10 cellular contexts compared by ENCODE assay signal in the genomic region with DNA sequence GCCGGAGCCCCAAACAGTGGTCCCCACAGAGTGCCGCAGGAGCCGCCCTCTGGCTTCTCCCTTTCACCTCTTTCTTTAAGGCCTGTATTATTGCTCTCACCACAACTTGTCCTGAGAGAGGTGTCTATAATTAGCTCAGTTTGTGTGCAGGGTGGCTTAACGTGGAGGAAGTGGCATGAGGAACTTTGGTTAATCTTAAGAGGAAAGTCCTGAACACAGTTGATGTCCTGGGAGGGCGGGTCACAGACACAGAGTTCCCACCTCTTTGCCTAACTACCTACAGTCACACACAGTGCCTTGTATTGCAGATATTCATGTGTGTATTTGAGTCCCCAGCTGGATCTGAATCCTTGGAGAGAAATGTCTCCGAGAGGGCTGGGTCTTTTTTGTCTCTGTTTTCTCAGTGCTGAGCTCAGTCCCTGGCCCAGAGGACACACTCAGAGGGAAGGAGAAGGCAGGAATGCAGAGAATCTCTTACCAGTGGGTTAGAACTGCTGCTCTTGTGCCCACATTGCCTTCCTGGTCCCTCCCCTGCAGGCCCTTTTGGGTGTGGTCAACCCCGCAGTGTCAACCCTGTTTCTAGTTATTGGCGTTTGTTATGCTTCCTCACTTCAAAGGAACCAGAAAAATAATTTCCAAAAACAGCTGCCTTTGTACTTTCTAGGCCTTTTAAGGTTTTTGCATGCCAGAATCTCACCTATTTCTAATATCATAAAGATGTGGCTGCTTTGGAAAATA.
DNase-seq lines count a peak whose midpoint lies in the region; ATAC-seq and TF ChIP-seq lines count a peak whose summit lies in the region.
"Had no signal": no experiment of that assay in that cellular context is flagged by ENCODE, and none has a peak within 500 bp of the region (broad histone marks: within the 10 kb centered on the region; RNA-seq: fewer than 3 reads in every experiment).

No MANE protein-coding gene starts in this region.

- no peak overlapping the region for H3K4me3 Mint-ChIP-seq in effector memory CD8-positive, alpha-beta T cell

- H3K36me3 Mint-ChIP-seq in effector memory CD8-positive, alpha-beta T cell (ENCODE audit: insufficient read depth) = peaks cover 3% of the 10 kb centered on the region

- TF ChIP-seq CTCF in coronary artery (IDR thresholded peaks at IDR 0.05) = no peak
- TF ChIP-seq CTCF in GM20000 (IDR thresholded peaks at IDR 0.05; ENCODE audit: extremely low read depth, missing control alignments) = no peak

- H3K4me1 Mint-ChIP-seq in effector memory CD8-positive, alpha-beta T cell (ENCODE audit: low read depth in 2 of 2) = peaks cover 27 to 29% of the 10 kb centered on the region in 2 donors

- H3K27ac Mint-ChIP-seq in effector memory CD8-positive, alpha-beta T cell = peak overlapping the region; percentile 62 to 79

- peak; percentile 54 for ATAC-seq in GM19395 (IDR thresholded peaks at IDR 0.05; ENCODE audit: unreplicated experiment)
- no peak for ATAC-seq in effector memory CD8-positive, alpha-beta T cell (replicated peaks)
- ATAC-seq in GM21367 (IDR thresholded peaks at IDR 0.05; ENCODE audit: unreplicated experiment) = no peak

- H3K27ac ChIP-seq in coronary artery = no peak overlapping the region

- no peak overlapping the region for H3K4me3 ChIP-seq in coronary artery

- no peaks in the 10 kb centered on the region for H3K9me3 Mint-ChIP-seq in effector memory CD8-positive, alpha-beta T cell

- no peaks in the 10 kb centered on the region for H3K27me3 Mint-ChIP-seq in effector memory CD8-positive, alpha-beta T cell

- DNase-seq in CD1c-positive myeloid dendritic cell (ENCODE audit: extremely low spot score) (peak; percentile 36), MV-4-11 (lab: John Stamatoyannopoulos, UW) (peak; percentile 93), NCI-H748 (lab: John Stamatoyannopoulos, UW; ENCODE audit: unreplicated experiment) (no peak), coronary artery (ENCODE audit: low spot score) (no peak), GM20000 (ENCODE audit: low spot score) (no peak)
- DNase-seq in effector memory CD8-positive, alpha-beta T cell = no peak
- DNase-seq: foreskin fibroblast, NCI-H1105 had no signal

Comparison
In these comparisons a context has a peak if more than half of its experiments do, and no peak if none do; other contexts are left out.
1. DNase-seq: peak in CD1c-positive myeloid dendritic cell (single experiment) and MV-4-11 (single experiment); none in effector memory CD8-positive, alpha-beta T cell (0 of 3), NCI-H748 (single experiment), coronary artery (single experiment) and GM20000 (single experiment).